Comparison of ENCODE assay signal across 19 cellular contexts in the genomic region with DNA sequence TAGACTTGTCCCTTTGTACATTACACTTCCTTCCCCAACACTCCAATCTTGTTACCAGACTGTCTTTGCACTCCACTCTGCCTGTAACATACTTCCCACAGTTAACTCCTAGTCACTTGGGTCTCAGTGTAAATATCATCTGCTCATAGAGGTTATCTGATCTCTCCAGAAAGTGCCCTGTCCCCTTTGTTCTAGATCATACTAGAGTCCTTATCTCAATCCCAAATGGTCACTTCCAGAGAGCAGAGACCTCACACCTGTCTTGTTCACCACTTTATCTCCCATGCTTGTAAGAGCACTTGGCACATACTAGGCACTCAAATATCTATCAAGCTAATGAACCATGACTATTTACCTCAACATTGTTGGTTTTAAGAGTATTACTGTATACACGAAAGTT. TPM values are rescaled to one million over a fixed set of nuclear protein-coding genes. Genes with fewer than 3 reads are reported as not detected.
DNase-seq lines count a peak whose midpoint lies in the region; ATAC-seq, FAIRE-seq and TF ChIP-seq lines count a peak whose summit lies in the region.
"Had no signal": no experiment of that assay in that cellular context is flagged by ENCODE, and none has a peak within 500 bp of the region (broad histone marks: within the 10 kb centered on the region; RNA-seq: fewer than 3 reads in every experiment).

No MANE protein-coding gene starts in this region.

- H3K9me3 ChIP-seq in endothelial cell of umbilical vein (replicated peaks; ENCODE audit: control insufficient read depth, insufficient read depth, low read length) (no peaks in the 10 kb centered on the region), stomach (no peaks in the 10 kb centered on the region)
- H3K9me3 ChIP-seq: MG63, SJCRH30 had no signal

- H3K9me1 ChIP-seq in endothelial cell of umbilical vein (replicated peaks; ENCODE audit: control insufficient read depth, extremely low read depth, insufficient read depth, low read length), result no peaks in the 10 kb centered on the region

- H3K36me3 ChIP-seq in endothelial cell of umbilical vein (ENCODE audit: control insufficient read depth in 2 of 2, extremely low read depth in 1 of 2, insufficient read depth in 2 of 2, low read length in 2 of 2) (peaks cover 8 to 19% of the 10 kb centered on the region in 2 experiments), stomach (peaks cover 12 to 90% (median 72%) of the 10 kb centered on the region in 4 donors)

- H3K4me3 ChIP-seq in endothelial cell of umbilical vein (replicated peaks in 1 of 3; ENCODE audit: insufficient read depth in 1 of 3, low read depth in 1 of 3, low read length in 3 of 3) (no peak overlapping the region), stomach (no peak overlapping the region)
- H3K4me3 ChIP-seq: MG63, SJCRH30 had no signal

- no peaks in the 10 kb centered on the region for H4K20me1 ChIP-seq in endothelial cell of umbilical vein (replicated peaks; ENCODE audit: control insufficient read depth, extremely low read depth, insufficient read depth, low read length)

- intact Hi-C loops in endothelial cell of umbilical vein (cut with micrococcal nuclease), result no loop called here
- intact Hi-C loops in stomach (cut with DNase I; ENCODE audit: low total_unique reads), result no loop called here

- H3K27me3 ChIP-seq in endothelial cell of umbilical vein (ENCODE audit: control insufficient read depth in 2 of 2, insufficient read depth in 2 of 2, low read length in 2 of 2), result no peaks in the 10 kb centered on the region
- H3K27me3 ChIP-seq in stomach, result no peaks in the 10 kb centered on the region
- H3K27me3 ChIP-seq: MG63, SJCRH30 had no signal

- no TSS peak for BruUV-seq in endothelial cell of umbilical vein (replicated peaks; lab: Mats Ljungman, UMichigan)

- H3K4me3 Mint-ChIP-seq in stimulated activated naive CD8-positive, alpha-beta T cell treated with anti-CD3 and anti-CD28 coated beads, Interleukin-15, Interleukin-2, amounts not matched to agents 100 ng/mL and 50 ng/mL, for 24 hours, result no peak overlapping the region

- POLR2A ChIA-PET in endothelial cell of umbilical vein (lab: Charles Lee), result no interaction called here

- no peak for TF ChIP-seq POLR2A in endothelial cell of umbilical vein (IDR thresholded peaks at IDR 0.05; ENCODE audit: low read depth, low read length)
- TF ChIP-seq POLR2A in stomach (IDR thresholded peaks at IDR 0.05), result no peak

- TF ChIP-seq EP300 in stomach (IDR thresholded peaks at IDR 0.05), result no peak

- H3K4me1 Mint-ChIP-seq in stimulated activated naive CD8-positive, alpha-beta T cell treated with anti-CD3 and anti-CD28 coated beads, Interleukin-15, Interleukin-2, amounts not matched to agents 100 ng/mL and 50 ng/mL, for 24 hours (ENCODE audit: low read depth), result peaks cover 39% of the 10 kb centered on the region

- peaks cover 9% of the 10 kb centered on the region for H3K9me3 Mint-ChIP-seq in stimulated activated naive CD8-positive, alpha-beta T cell treated with anti-CD3 and anti-CD28 coated beads, Interleukin-15, Interleukin-2, amounts not matched to agents 100 ng/mL and 50 ng/mL, for 24 hours
- H3K9me3 Mint-ChIP-seq: IgD-negative memory B cell had no signal

- CTCF ChIA-PET in endothelial cell of umbilical vein (lab: Charles Lee), result no interaction called here

- peaks cover 75% of the 10 kb centered on the region for H3K36me3 Mint-ChIP-seq in stimulated activated naive CD8-positive, alpha-beta T cell treated with anti-CD3 and anti-CD28 coated beads, Interleukin-15, Interleukin-2, amounts not matched to agents 100 ng/mL and 50 ng/mL, for 24 hours (ENCODE audit: low read depth)

- dilution Hi-C loops in endothelial cell of umbilical vein (cut with MboI; ENCODE audit: extremely low pct_ligation_motif_present, low sequenced_read_pairs), result no loop called here

- H3K4me1 ChIP-seq in endothelial cell of umbilical vein (ENCODE audit: control insufficient read depth, extremely low read depth, insufficient read depth, low read length) (peaks cover 18% of the 10 kb centered on the region), stomach (peaks cover 0 to 20% (median 3%) of the 10 kb centered on the region in 4 donors)

- H2AFZ ChIP-seq in endothelial cell of umbilical vein (ENCODE audit: low read depth, low read length), result no peak overlapping the region

- H3K27ac ChIP-seq in endothelial cell of umbilical vein (ENCODE audit: insufficient read depth, low read depth, low read length) (no peak overlapping the region), stomach (no peak overlapping the region)
- H3K27ac ChIP-seq: SJCRH30 had no signal

- H3K27ac Mint-ChIP-seq in stimulated activated naive CD8-positive, alpha-beta T cell treated with anti-CD3 and anti-CD28 coated beads, Interleukin-15, Interleukin-2, amounts not matched to agents 100 ng/mL and 50 ng/mL, for 24 hours, result peak overlapping the region; percentile 7

- whole genome bisulfite sequencing in stomach, 5 donors, result 79 to 93% (median 84%) methylated on average over 1 of the region's 1 CpG

- no peak for FAIRE-seq in endothelial cell of umbilical vein (lab: Jason Lieb, UNC)
- FAIRE-seq: GM18507 had no signal

- H3K9ac ChIP-seq in endothelial cell of umbilical vein (replicated peaks; ENCODE audit: extremely low read depth, insufficient read depth, low read length), result no peak overlapping the region

- no peaks in the 10 kb centered on the region for H3K27me3 Mint-ChIP-seq in stimulated activated naive CD8-positive, alpha-beta T cell treated with anti-CD3 and anti-CD28 coated beads, Interleukin-15, Interleukin-2, amounts not matched to agents 100 ng/mL and 50 ng/mL, for 24 hours
- H3K27me3 Mint-ChIP-seq: IgD-negative memory B cell had no signal

- DNase-seq in stimulated activated naive CD8-positive, alpha-beta T cell treated with anti-CD3 and anti-CD28 coated beads, Interleukin-15, Interleukin-2, amounts not matched to agents 100 U/mL and 50 U/mL, for 24 hours, result no peak
- DNase-seq in NCI-H774 (lab: John Stamatoyannopoulos, UW), result peak; percentile 39
- peak; percentile 7 for DNase-seq in endothelial cell of umbilical vein (ENCODE audit: low read depth, low spot score)
- DNase-seq in cerebellum (ENCODE audit: low spot score), result no peak
- DNase-seq in stomach, result no peak
- DNase-seq in NOMO-1 treated with DMSO at 0.1 percent for 48 hours (lab: John Stamatoyannopoulos, UW; ENCODE audit: unreplicated experiment), result no peak
- DNase-seq: central memory CD4-positive, alpha-beta T cell; left colon; NCI-H1930; NCI-H526; PC-3; stimulated activated CD8-positive, alpha-beta memory T cell treated with anti-CD3 and anti-CD28 coated beads, Interleukin-4, amount 100 ng/mL, for 48 hours; T-helper 2 cell had no signal

- H3K4me2 ChIP-seq in endothelial cell of umbilical vein (ENCODE audit: insufficient read depth, low read length), result no peak overlapping the region

- TF ChIP-seq CTCF in endothelial cell of umbilical vein (IDR thresholded peaks at IDR 0.05; ENCODE audit: extremely low read depth in 1 of 2, insufficient read depth in 1 of 2, low read depth in 1 of 2, low read length in 2 of 2) (no peak), stomach (IDR thresholded peaks at IDR 0.05) (no peak)

- peaks cover 12% of the 10 kb centered on the region for H3K79me2 ChIP-seq in endothelial cell of umbilical vein (ENCODE audit: control insufficient read depth, insufficient read depth, low read length)

- no peak for ATAC-seq in stimulated activated naive CD8-positive, alpha-beta T cell treated with anti-CD3 and anti-CD28 coated beads, Interleukin-15, Interleukin-2, amounts not matched to agents 100 U/mL and 50 U/mL, for 24 hours
- no peak for ATAC-seq in GM18511 (IDR thresholded peaks at IDR 0.05; ENCODE audit: unreplicated experiment)
- ATAC-seq: left colon, PC-3 had no signal

TF ChIP-seq in endothelial cell of umbilical vein, 7 proteins besides CTCF, POLR2A, EP300 and RAD21:
- TF ChIP-seq MYC (IDR thresholded peaks at IDR 0.05; ENCODE audit: low read depth, low read length), result no peak

RNA-seq across cellular contexts. Expression of a gene that starts 30.4 kb away (rescaled TPM):
- total RNA-seq in endothelial cell of umbilical vein (40.2 and 47.7 TPM in 2 replicates), cerebellum (69.1 TPM), stomach (10 to 100 TPM; 33.9 to 96.7 (median 35.6) TPM)
- polyA plus RNA-seq in endothelial cell of umbilical vein (19.6 and 20.9 TPM in 2 replicates), stomach (10 to 100 TPM in 1 of 3 donors, 1 to 10 TPM in 2; 7.9 to 15.2 (median 8.4) TPM)
- polyA plus RNA-seq in endothelial cell of umbilical vein (2011; cell fraction: cytosol; rRNA removed), result 14.1 and 17.4 TPM in 2 replicates
- 40.1 and 50.0 TPM in 2 replicates for polyA plus RNA-seq in endothelial cell of umbilical vein (2011; cell fraction: nucleus; rRNA removed)
- polyA plus RNA-seq in endothelial cell of umbilical vein (2012), result 29.0 and 29.8 TPM in 2 replicates
- polyA minus RNA-seq in endothelial cell of umbilical vein, result 82.1 and 83.0 TPM in 2 replicates
- 39.5 TPM for polyA minus RNA-seq in endothelial cell of umbilical vein (2011; cell fraction: cytosol; rRNA and poly(A)+ RNA removed)
- 76.3 and 106 TPM in 2 replicates for polyA minus RNA-seq in endothelial cell of umbilical vein (2011; cell fraction: nucleus; rRNA and poly(A)+ RNA removed)

Comparison
In these comparisons a context has a peak if more than half of its experiments do, and no peak if none do; other contexts are left out.
1. DNase-seq: peak in NCI-H774 (single experiment) and endothelial cell of umbilical vein (single experiment); none in stimulated activated naive CD8-positive, alpha-beta T cell treated with anti-CD3 and anti-CD28 coated beads, Interleukin-15, Interleukin-2, amounts not matched to agents 100 U/mL and 50 U/mL, for 24 hours (single experiment), cerebellum (single experiment), stomach (single experiment) and NOMO-1 treated with DMSO at 0.1 percent for 48 hours (single experiment).